Comparison of ENCODE assay signal across 22 cellular contexts in genomic region chr11:113952070-113952469, GRCh38. TPM values are rescaled to one million over a fixed set of nuclear protein-coding genes. Genes with fewer than 3 reads are reported as not detected.
DNase-seq lines count a peak whose midpoint lies in the region; ATAC-seq, FAIRE-seq and TF ChIP-seq lines count a peak whose summit lies in the region.
"Had no signal": no experiment of that assay in that cellular context is flagged by ENCODE, and none has a peak within 500 bp of the region (broad histone marks: within the 10 kb centered on the region; RNA-seq: fewer than 3 reads in every experiment).

No MANE protein-coding gene starts in this region.

- peak; percentile 25 for DNase-seq in SKM-1 treated with dmso at 0.1 percent for 144 hours (lab: John Stamatoyannopoulos, UW; ENCODE audit: unreplicated experiment)
- no peak for DNase-seq in SKM-1 (lab: John Stamatoyannopoulos, UW; ENCODE audit: unreplicated experiment)
- no peak for DNase-seq in WTC11 (ENCODE audit: low spot score)
- DNase-seq in nephron progenitor cell: no peak
- no peak for DNase-seq in urothelium cell line (ENCODE audit: low spot score)
- DNase-seq in T-helper 17 cell: no peak
- no peak for DNase-seq in RCC 7860 (ENCODE audit: low spot score)
- DNase-seq in C1 segment of cervical spinal cord (lab: John Stamatoyannopoulos, UW): no peak
- DNase-seq: GM23248, KG1, NCI-H1092 treated with DMSO at 0.1 percent for 48 hours, NCI-H1694 treated with DMSO at 0.1 percent for 48 hours, NCI-H510A, NCI-H748 treated with DMSO at 0.1 percent for 48 hours, SHP77 had no signal

- peaks cover 53% of the 10 kb centered on the region for H3K4me1 Mint-ChIP-seq in WTC11
- H3K4me1 Mint-ChIP-seq in nephron progenitor cell: peaks cover 64% of the 10 kb centered on the region
- peaks cover 5% of the 10 kb centered on the region for H3K4me1 Mint-ChIP-seq in T-helper 17 cell

- ATAC-seq in WTC11 (peak; percentile 25), T-helper 17 cell (no peak)
- ATAC-seq: HCT116 had no signal

- H3K36me3 Mint-ChIP-seq in WTC11: no peaks in the 10 kb centered on the region
- H3K36me3 Mint-ChIP-seq in nephron progenitor cell (ENCODE audit: low read depth): no peaks in the 10 kb centered on the region
- peaks cover 6% of the 10 kb centered on the region for H3K36me3 Mint-ChIP-seq in T-helper 17 cell (ENCODE audit: low read depth)

- 0 out of 2 replicates have a peak, but pooled peaks cover 3% of the 10 kb centered on the region for H3K27me3 Mint-ChIP-seq in WTC11 (ENCODE audit: low read depth)
- peaks cover 15% of the 10 kb centered on the region for H3K27me3 Mint-ChIP-seq in nephron progenitor cell (ENCODE audit: low read depth, poor library complexity)
- peaks cover 74% of the 10 kb centered on the region for H3K27me3 Mint-ChIP-seq in T-helper 17 cell

- CTCF ChIA-PET in WTC11 (lab: Charles Lee): interaction anchor here (1.0 to 1.9 kb wide), 6 partner anchors 16 to 309 kb away, joined by 3 to 10 read pairs (median 6); partner anchors contain the start of gene HTR3A

- TF ChIP-seq CTCF in WTC11 (IDR thresholded peaks at IDR 0.05) (no peak), nephron progenitor cell (IDR thresholded peaks at IDR 0.05) (no peak)

- FAIRE-seq in urothelium cell line (lab: Jason Lieb, UNC) (peak; percentile 59), RCC 7860 (lab: Jason Lieb, UNC) (no peak)
- FAIRE-seq: A204.1, D721Med, GM12892, GM18507 had no signal

- no peaks in the 10 kb centered on the region for H3K9me3 ChIP-seq in T-helper 17 cell (ENCODE audit: control insufficient read depth, low read length, poor library complexity, severe bottlenecking)

- POLR2A ChIA-PET in WTC11 (lab: Charles Lee): interaction anchor here (0.5 to 0.6 kb wide), 2 partner anchors 123 to 138 kb away, joined by 3 to 5 read pairs; no protein-coding TSS in a partner anchor

- no peak overlapping the region for H3K4me3 Mint-ChIP-seq in WTC11
- peak overlapping the region; percentile 44 for H3K4me3 Mint-ChIP-seq in nephron progenitor cell
- H3K4me3 Mint-ChIP-seq in T-helper 17 cell: no peak overlapping the region

- no peaks in the 10 kb centered on the region for H3K9me3 Mint-ChIP-seq in WTC11
- H3K9me3 Mint-ChIP-seq in nephron progenitor cell: no peaks in the 10 kb centered on the region

- H3K27ac Mint-ChIP-seq in WTC11 (no peak overlapping the region), nephron progenitor cell (peak overlapping the region; percentile 76), T-helper 17 cell (no peak overlapping the region)

TF ChIP-seq in WTC11, 78 proteins besides CTCF, POLR2A, EP300 and RAD21:
- no peak for TF ChIP-seq SMAD4 (CRISPR knock-in tag; IDR thresholded peaks at IDR 0.05)
- TF ChIP-seq TCF7 (CRISPR knock-in tag; IDR thresholded peaks at IDR 0.05; ENCODE audit: low read depth): no peak
- TF ChIP-seq, protein P1, sequence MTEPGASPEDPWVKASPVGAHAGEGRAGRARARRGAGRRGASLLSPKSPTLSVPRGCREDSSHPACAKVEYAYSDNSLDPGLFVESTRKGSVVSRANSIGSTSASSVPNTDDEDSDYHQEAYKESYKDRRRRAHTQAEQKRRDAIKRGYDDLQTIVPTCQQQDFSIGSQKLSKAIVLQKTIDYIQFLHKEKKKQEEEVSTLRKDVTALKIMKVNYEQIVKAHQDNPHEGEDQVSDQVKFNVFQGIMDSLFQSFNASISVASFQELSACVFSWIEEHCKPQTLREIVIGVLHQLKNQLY (CRISPR knock-in tag; IDR thresholded peaks at IDR 0.05): no peak
- TF ChIP-seq, protein P2, sequence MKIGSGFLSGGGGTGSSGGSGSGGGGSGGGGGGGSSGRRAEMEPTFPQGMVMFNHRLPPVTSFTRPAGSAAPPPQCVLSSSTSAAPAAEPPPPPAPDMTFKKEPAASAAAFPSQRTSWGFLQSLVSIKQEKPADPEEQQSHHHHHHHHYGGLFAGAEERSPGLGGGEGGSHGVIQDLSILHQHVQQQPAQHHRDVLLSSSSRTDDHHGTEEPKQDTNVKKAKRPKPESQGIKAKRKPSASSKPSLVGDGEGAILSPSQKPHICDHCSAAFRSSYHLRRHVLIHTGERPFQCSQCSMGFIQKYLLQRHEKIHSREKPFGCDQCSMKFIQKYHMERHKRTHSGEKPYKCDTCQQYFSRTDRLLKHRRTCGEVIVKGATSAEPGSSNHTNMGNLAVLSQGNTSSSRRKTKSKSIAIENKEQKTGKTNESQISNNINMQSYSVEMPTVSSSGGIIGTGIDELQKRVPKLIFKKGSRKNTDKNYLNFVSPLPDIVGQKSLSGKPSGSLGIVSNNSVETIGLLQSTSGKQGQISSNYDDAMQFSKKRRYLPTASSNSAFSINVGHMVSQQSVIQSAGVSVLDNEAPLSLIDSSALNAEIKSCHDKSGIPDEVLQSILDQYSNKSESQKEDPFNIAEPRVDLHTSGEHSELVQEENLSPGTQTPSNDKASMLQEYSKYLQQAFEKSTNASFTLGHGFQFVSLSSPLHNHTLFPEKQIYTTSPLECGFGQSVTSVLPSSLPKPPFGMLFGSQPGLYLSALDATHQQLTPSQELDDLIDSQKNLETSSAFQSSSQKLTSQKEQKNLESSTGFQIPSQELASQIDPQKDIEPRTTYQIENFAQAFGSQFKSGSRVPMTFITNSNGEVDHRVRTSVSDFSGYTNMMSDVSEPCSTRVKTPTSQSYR (CRISPR knock-in tag; IDR thresholded peaks at IDR 0.05): no peak
- TF ChIP-seq NR1H2 (CRISPR knock-in tag; IDR thresholded peaks at IDR 0.05): no peak
- TF ChIP-seq NFE2L1 (CRISPR knock-in tag; IDR thresholded peaks at IDR 0.05): no peak
- no peak for TF ChIP-seq ZNF121 (CRISPR knock-in tag; IDR thresholded peaks at IDR 0.05)
- no peak for TF ChIP-seq E2F4 (CRISPR knock-in tag; IDR thresholded peaks at IDR 0.05; ENCODE audit: borderline replicate concordance, low read depth)
- TF ChIP-seq, protein P3, sequence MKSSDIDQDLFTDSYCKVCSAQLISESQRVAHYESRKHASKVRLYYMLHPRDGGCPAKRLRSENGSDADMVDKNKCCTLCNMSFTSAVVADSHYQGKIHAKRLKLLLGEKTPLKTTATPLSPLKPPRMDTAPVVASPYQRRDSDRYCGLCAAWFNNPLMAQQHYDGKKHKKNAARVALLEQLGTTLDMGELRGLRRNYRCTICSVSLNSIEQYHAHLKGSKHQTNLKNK (CRISPR knock-in tag; IDR thresholded peaks at IDR 0.05): no peak
- no peak for TF ChIP-seq GABPB1 (CRISPR knock-in tag; IDR thresholded peaks at IDR 0.05)
- TF ChIP-seq GTF2I (CRISPR knock-in tag; conservative IDR thresholded peaks at IDR 0.05): no peak
- TF ChIP-seq HMGXB4 (CRISPR knock-in tag; IDR thresholded peaks at IDR 0.05): no peak
- no peak for TF ChIP-seq ZNF416 (CRISPR knock-in tag; IDR thresholded peaks at IDR 0.05)
- TF ChIP-seq IRF2 (CRISPR knock-in tag; IDR thresholded peaks at IDR 0.05; ENCODE audit: borderline replicate concordance, low read depth): no peak
- no peak for TF ChIP-seq NR3C1 (CRISPR knock-in tag; conservative IDR thresholded peaks at IDR 0.05; ENCODE audit: low read depth)
- TF ChIP-seq FOXJ3 (CRISPR knock-in tag; IDR thresholded peaks at IDR 0.05; ENCODE audit: borderline replicate concordance): no peak
- no peak for TF ChIP-seq NR2C2 (CRISPR knock-in tag; IDR thresholded peaks at IDR 0.05)
- TF ChIP-seq NFATC4 (CRISPR knock-in tag; IDR thresholded peaks at IDR 0.05): no peak
- no peak for TF ChIP-seq ZNF232 (CRISPR knock-in tag; IDR thresholded peaks at IDR 0.05)

RNA-seq across cellular contexts. Expression of gene HTR3A, which starts 22.8 kb away (rescaled TPM):
- total RNA-seq in WTC11 (2021) (4.1 to 6.0 TPM (median 5.0 TPM) in 3 replicates), T-helper 17 cell (not detected)
- total RNA-seq: GM23248, HT-29, RPMI7951 had no signal

RNA-seq across cellular contexts. Expression of gene HTR3B, which starts 47.5 kb away (rescaled TPM):
- not detected in 3 replicates for total RNA-seq in WTC11 (2021)
- total RNA-seq in T-helper 17 cell: not detected
- total RNA-seq: GM23248, HT-29, RPMI7951 had no signal
